ENCODE assay signal across 18 cellular contexts in the genomic region with DNA sequence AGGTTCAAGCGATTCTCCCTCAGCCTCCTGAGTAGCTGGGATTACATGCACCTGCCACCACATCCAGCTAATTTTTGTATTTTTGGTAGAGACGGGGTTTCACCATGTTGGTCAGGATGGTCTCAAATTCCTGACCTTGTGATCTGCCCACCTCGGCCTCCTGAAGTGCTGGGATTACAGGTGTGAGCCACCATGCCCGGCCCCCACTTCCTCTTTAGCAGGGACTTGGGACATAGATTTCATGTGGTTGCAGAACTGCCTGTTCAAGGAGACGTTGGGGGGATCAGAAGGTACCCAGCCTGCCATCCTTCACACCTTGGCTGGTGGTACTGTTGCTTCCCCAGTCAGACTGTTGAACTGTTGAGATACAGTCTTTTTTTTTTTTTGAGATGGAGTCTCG. TPM values are rescaled to one million over a fixed set of nuclear protein-coding genes. Genes with fewer than 3 reads are reported as not detected.
"Had no signal": no experiment of that assay in that cellular context is flagged by ENCODE, and none has a peak within 500 bp of the region (broad histone marks: within the 10 kb centered on the region; RNA-seq: fewer than 3 reads in every experiment).

No MANE protein-coding gene starts in this region.

RNA-seq across cellular contexts. Expression of gene F12, which starts 7.7 kb away (rescaled TPM):
- total RNA-seq: cardiac septum had no signal

RNA-seq across cellular contexts. Expression of gene PFN3, which starts 16.6 kb away (rescaled TPM):
- total RNA-seq: activated B cell treated with CpG ODN at 0.5 μM for 24 hours; activated CD4-positive, alpha-beta memory T cell treated with anti-CD3 and anti-CD28 coated beads for 36 hours; activated CD4-positive, alpha-beta T cell treated with anti-CD3 and anti-CD28 coated beads, Interleukin-2, amount 10 ng/mL, durations not matched to agents 24 days and 14 days; activated CD8-positive, alpha-beta memory T cell treated with anti-CD3 and anti-CD28 coated beads for 36 hours; activated CD8-positive, alpha-beta T cell treated with anti-CD3 and anti-CD28 coated beads for 36 hours; activated naive CD4-positive, alpha-beta T cell treated with anti-CD3 and anti-CD28 coated beads for 36 hours; activated naive CD4-positive, alpha-beta T cell treated with anti-CD3 and anti-CD28 coated beads, Interleukin-2, amount 50 U/mL, for 72 hours; activated naive CD8-positive, alpha-beta T cell treated with anti-CD3 and anti-CD28 coated beads for 36 hours; activated T-cell treated with anti-CD3 and anti-CD28 coated beads, Interleukin-2, amount 50 U/mL, for 4 hours; activated T-cell treated with anti-CD3 and anti-CD28 coated beads, Interleukin-2, amount 50 U/mL, for 72 hours; activated T-helper 1 cell treated with anti-CD3 and anti-CD28 coated beads, Interleukin-12 subunit alpha, Interleukin-12 subunit beta, Interleukin-2, Interleukin-4 antibody, amounts not matched to agents 30 ng/mL and 10 ng/mL and 1 ng/mL, durations not matched to agents 14 hours and 24 hours and 36 hours; activated T-helper 17 cell treated with anti-CD3 and anti-CD28 coated beads, Interleukin-2, amount 50 U/mL, for 72 hours; adrenal gland; aorta; astrocyte; body of pancreas; breast epithelium; cardiac septum had no signal
- polyA plus RNA-seq: adrenal gland, aorta had no signal

RNA-seq across cellular contexts. Expression of gene SLC34A1, which starts 32.8 kb away (rescaled TPM):
- total RNA-seq: activated B cell treated with CpG ODN at 0.5 μM for 24 hours; activated CD4-positive, alpha-beta T cell treated with anti-CD3 and anti-CD28 coated beads, Interleukin-2, amount 10 ng/mL, durations not matched to agents 24 days and 14 days; activated CD8-positive, alpha-beta memory T cell treated with anti-CD3 and anti-CD28 coated beads for 36 hours; activated naive CD4-positive, alpha-beta T cell treated with anti-CD3 and anti-CD28 coated beads for 36 hours; activated naive CD8-positive, alpha-beta T cell treated with anti-CD3 and anti-CD28 coated beads for 36 hours; activated T-cell treated with anti-CD3 and anti-CD28 coated beads, Interleukin-2, amount 50 U/mL, for 4 hours; adrenal gland; aorta; astrocyte; body of pancreas; breast epithelium; cardiac septum had no signal
- polyA plus RNA-seq: adrenal gland, aorta had no signal
